In genomic region chrX:106707771-106708454, GRCh38 we compare ENCODE assay signal across 12 cellular contexts. TPM values are rescaled to one million over a fixed set of nuclear protein-coding genes. Genes with fewer than 3 reads are reported as not detected.
DNase-seq lines count a peak whose midpoint lies in the region; ATAC-seq and TF ChIP-seq lines count a peak whose summit lies in the region.
"Had no signal": no experiment of that assay in that cellular context is flagged by ENCODE, and none has a peak within 500 bp of the region (broad histone marks: within the 10 kb centered on the region; RNA-seq: fewer than 3 reads in every experiment).

No MANE protein-coding gene starts in this region.

- H3K4me3 ChIP-seq in fibroblast of mammary gland (ENCODE audit: control insufficient read depth, low read depth, low read length) (no peak overlapping the region), retinal pigment epithelial cell (ENCODE audit: low read length) (no peak overlapping the region), dorsolateral prefrontal cortex (no peak overlapping the region)

- intact Hi-C loops in dorsolateral prefrontal cortex (cut with DNase I) = no loop called here
- intact Hi-C loops in CD4-positive, alpha-beta T cell (cut with DNase I, micrococcal nuclease) = no loop called here

- H3K36me3 Mint-ChIP-seq in CD4-positive, alpha-beta T cell (ENCODE audit: low read depth) = no peaks in the 10 kb centered on the region

- no peak overlapping the region for H3K4me3 Mint-ChIP-seq in CD4-positive, alpha-beta T cell

- no peak overlapping the region for H3K27ac ChIP-seq in dorsolateral prefrontal cortex
- no peak overlapping the region for H3K27ac ChIP-seq in CD4-positive, alpha-beta T cell (ENCODE audit: low read depth, low read length)

- CTCF ChIA-PET in CD4-positive, alpha-beta T cell (lab: Charles Lee) = no interaction called here

- no peak for DNase-seq in activated CD4-positive, CD25-positive, alpha-beta regulatory T cell (lab: John Stamatoyannopoulos, UW)
- DNase-seq in fibroblast of mammary gland (ENCODE audit: low read depth) (peak; percentile 92), retinal pigment epithelial cell (ENCODE audit: low read depth) (peak; percentile 56), dorsolateral prefrontal cortex (no peak), NCI-H2227 treated with DMSO at 0.1 percent for 48 hours (lab: John Stamatoyannopoulos, UW) (no peak)
- DNase-seq in CD4-positive, alpha-beta T cell = no peak
- DNase-seq: AML-193, GOT3, NCI-H510A treated with DMSO at 0.1 percent for 48 hours had no signal

- H3K4me1 Mint-ChIP-seq in CD4-positive, alpha-beta T cell (ENCODE audit: low read depth) = no peaks in the 10 kb centered on the region

- no peaks in the 10 kb centered on the region for H3K27me3 Mint-ChIP-seq in CD4-positive, alpha-beta T cell

- no peaks in the 10 kb centered on the region for H3K9me3 ChIP-seq in CD4-positive, alpha-beta T cell (ENCODE audit: control insufficient read depth, low read length)

- TF ChIP-seq CTCF in fibroblast of mammary gland (conservative IDR thresholded peaks at IDR 0.05; ENCODE audit: control insufficient read depth, insufficient read depth, low read depth, low read length) (no peak), retinal pigment epithelial cell (conservative IDR thresholded peaks at IDR 0.05; ENCODE audit: low read depth, low read length) (no peak), dorsolateral prefrontal cortex (IDR thresholded peaks at IDR 0.05 in 54 of 56, conservative IDR thresholded peaks at IDR 0.05 in 2 of 56; ENCODE audit: low read depth in 1 of 56, partially characterized antibody in 56 of 56) (no peak)
- TF ChIP-seq CTCF in CD4-positive, alpha-beta T cell (IDR thresholded peaks at IDR 0.05) = no peak

- peaks cover 0 to 62% (median 10%) of the 10 kb centered on the region in 45 donors for H3K27me3 ChIP-seq in dorsolateral prefrontal cortex
- H3K27me3 ChIP-seq in CD4-positive, alpha-beta T cell (ENCODE audit: control insufficient read depth, insufficient read depth, low read length) = no peaks in the 10 kb centered on the region

- POLR2A ChIA-PET in CD4-positive, alpha-beta T cell (lab: Charles Lee) = no interaction called here

- ATAC-seq in activated CD4-positive, CD25-positive, alpha-beta regulatory T cell treated with anti-CD3 and anti-CD28 coated beads, Interleukin-2, amount 50 U/mL, for 24 hours = peak; percentile 82 to 84
- ATAC-seq in CD4-positive, alpha-beta T cell (ENCODE audit: poor library complexity) = no peak

- H3K27ac Mint-ChIP-seq in CD4-positive, alpha-beta T cell = no peak overlapping the region

- no peaks in the 10 kb centered on the region for H3K9me3 Mint-ChIP-seq in CD4-positive, alpha-beta T cell

TF ChIP-seq in PFSK-1, 5 proteins besides CTCF, POLR2A, EP300 and RAD21:
- no peak; a peak in 1 of 4 replicates for TF ChIP-seq REST (IDR thresholded peaks at IDR 0.05; ENCODE audit: insufficient read depth in 1 of 2, low read depth in 2 of 2, low read length in 2 of 2)
- TF ChIP-seq FOXP2 (optimal IDR thresholded peaks at IDR 0.05; ENCODE audit: borderline replicate concordance, extremely low read depth, extremely low read length, insufficient read depth) = no peak
- 0 out of 2 replicates have a peak, but pooled peaks have one; percentile 59 for TF ChIP-seq TAF1 (IDR thresholded peaks at IDR 0.05; ENCODE audit: borderline replicate concordance, insufficient read depth, low read length)
- TF ChIP-seq POLR2AphosphoS5 (IDR thresholded peaks at IDR 0.05; ENCODE audit: low read depth, low read length) = peak; percentile 63
TF ChIP-seq in PFSK-1: peak in this region for 2.

RNA-seq across cellular contexts. Expression of gene RNF128, which starts 18.6 kb away (rescaled TPM):
- polyA plus RNA-seq in PFSK-1 (2012; ENCODE audit: insufficient read length, low read depth) = 121 TPM
- total RNA-seq in dorsolateral prefrontal cortex = 1 to 10 TPM; 1.5 to 8.6 (median 4.8) TPM
- total RNA-seq in CD4-positive, alpha-beta T cell = not detected
- total RNA-seq: posterior vena cava had no signal

Comparison
In these comparisons a context has a peak if more than half of its experiments do, and no peak if none do; other contexts are left out.
1. DNase-seq: peak in fibroblast of mammary gland (single experiment) and retinal pigment epithelial cell (single experiment); none in activated CD4-positive, CD25-positive, alpha-beta regulatory T cell (0 of 4), dorsolateral prefrontal cortex (0 of 10), CD4-positive, alpha-beta T cell (0 of 10) and NCI-H2227 treated with DMSO at 0.1 percent for 48 hours (single experiment).